Comparison of ENCODE assay signal across 12 cellular contexts in genomic region chr16:31404353-31405064, GRCh38. TPM values are rescaled to one million over a fixed set of nuclear protein-coding genes. Genes with fewer than 3 reads are reported as not detected.
DNase-seq lines count a peak whose midpoint lies in the region; ATAC-seq and TF ChIP-seq lines count a peak whose summit lies in the region.
"Had no signal": no experiment of that assay in that cellular context is flagged by ENCODE, and none has a peak within 500 bp of the region (broad histone marks: within the 10 kb centered on the region; RNA-seq: fewer than 3 reads in every experiment).

No MANE protein-coding gene starts in this region.

- H2AFZ ChIP-seq in PC-3 (ENCODE audit: low read length) (no peak overlapping the region), mesenchymal stem cell (ENCODE audit: low read depth, low read length) (no peak overlapping the region)

- no peak overlapping the region for H3K18ac ChIP-seq in mesenchymal stem cell (ENCODE audit: low read depth in 1 of 2, low read length in 2 of 2)

- POLR2A ChIA-PET in PC-3 (lab: Charles Lee; ENCODE audit: unreplicated experiment): no interaction called here

- TF ChIP-seq CTCF in GM13977 (IDR thresholded peaks at IDR 0.05; ENCODE audit: extremely low read depth, insufficient read depth, missing control alignments) (no peak), PC-3 (conservative IDR thresholded peaks at IDR 0.05; ENCODE audit: low read depth, low read length) (no peak)

- H4K20me1 ChIP-seq in PC-3 (ENCODE audit: low read length): no peaks in the 10 kb centered on the region

- no peak overlapping the region for H2BK12ac ChIP-seq in mesenchymal stem cell (ENCODE audit: low read length in 2 of 2)

- H2AK5ac ChIP-seq in mesenchymal stem cell (ENCODE audit: low read length, severe bottlenecking): no peak overlapping the region

- H3K4me3 ChIP-seq in PC-3 (ENCODE audit: low read length): peak overlapping the region; percentile 62
- peak overlapping the region in 1 of 2 experiments; percentile 82 for H3K4me3 ChIP-seq in mesenchymal stem cell (ENCODE audit: insufficient read depth in 1 of 2, low read depth in 1 of 2, low read length in 2 of 2)
- H3K4me3 ChIP-seq in H7 (ENCODE audit: insufficient read depth, low read depth, low read length): no peak overlapping the region
- H3K4me3 ChIP-seq: skin epidermis had no signal

- BruUV-seq in PC-3 (replicated peaks; lab: Mats Ljungman, UMichigan): no TSS peak

- H3K27ac ChIP-seq in PC-3 (ENCODE audit: low read length) (no peak overlapping the region), mesenchymal stem cell (ENCODE audit: low read length, poor library complexity, severe bottlenecking) (no peak overlapping the region)
- H3K27ac ChIP-seq: skin epidermis had no signal

- no peak overlapping the region for H3K14ac ChIP-seq in mesenchymal stem cell (ENCODE audit: low read length in 2 of 2)

- DNase-seq in GM13977 (ENCODE audit: low spot score) (peak; percentile 60), PC-3 (peak; percentile 45), mesenchymal stem cell (no peak), NCI-H2171 treated with DMSO at 0.1 percent for 48 hours (lab: John Stamatoyannopoulos, UW) (no peak), H7 (no peak)
- DNase-seq: effector memory CD8-positive, alpha-beta T cell; NCI-H146 had no signal

- no peak overlapping the region for H4K91ac ChIP-seq in mesenchymal stem cell (ENCODE audit: low read length)

- H3K79me2 ChIP-seq in PC-3 (ENCODE audit: low read length): peaks cover 7% of the 10 kb centered on the region; the same call in 1 of the 2 replicates

- no peak overlapping the region for H3K4ac ChIP-seq in mesenchymal stem cell (ENCODE audit: low read depth in 1 of 2, low read length in 2 of 2)

- no peaks in the 10 kb centered on the region for H3F3A ChIP-seq in PC-3 (ENCODE audit: low read length, unreplicated experiment)

- no peak overlapping the region for H3K23ac ChIP-seq in mesenchymal stem cell (ENCODE audit: low read length in 2 of 2)

- H2BK5ac ChIP-seq in mesenchymal stem cell (ENCODE audit: low read depth, low read length, poor library complexity, severe bottlenecking): no peak overlapping the region

- no peak overlapping the region for H2BK120ac ChIP-seq in mesenchymal stem cell (ENCODE audit: low read depth, low read length)

- 69% methylated on average over 9 of the region's 9 CpGs for WGBS in mesenchymal stem cell

- H3K4me1 ChIP-seq in PC-3 (ENCODE audit: insufficient read depth, low read length) (no peaks in the 10 kb centered on the region; the same call in 1 of the 2 replicates), mesenchymal stem cell (ENCODE audit: control insufficient read depth, insufficient read depth, low read depth, low read length) (no peaks in the 10 kb centered on the region)

- no peaks in the 10 kb centered on the region for H3K9me2 ChIP-seq in PC-3 (replicated peaks; ENCODE audit: low read length)

- intact Hi-C loops in PC-3 (cut with micrococcal nuclease): no loop called here

- H3K9me3 ChIP-seq in PC-3 (ENCODE audit: low read length) (no peaks in the 10 kb centered on the region), mesenchymal stem cell (ENCODE audit: control insufficient read depth, low read length) (peaks cover 6% of the 10 kb centered on the region)

- no peak overlapping the region for H2BK15ac ChIP-seq in mesenchymal stem cell (ENCODE audit: low read depth, poor library complexity, severe bottlenecking)

- H3K9ac ChIP-seq in PC-3 (ENCODE audit: low read length) (peak overlapping the region; percentile 69), mesenchymal stem cell (ENCODE audit: low read length) (peak overlapping the region; percentile 79)

- in situ Hi-C loops in GM13977 (cut with MboI; ENCODE audit: low pct_unique_long_range_greater_than_20kb, low sequenced_read_pairs, unreplicated experiment): no loop called here

- peak overlapping the region; percentile 63 for H3K4me2 ChIP-seq in PC-3 (ENCODE audit: low read length)
- H3K4me2 ChIP-seq in mesenchymal stem cell (ENCODE audit: low read length, poor library complexity, severe bottlenecking): no peak overlapping the region

- H3K79me1 ChIP-seq in mesenchymal stem cell (replicated peaks; ENCODE audit: low read length, poor library complexity, severe bottlenecking): no peaks in the 10 kb centered on the region

- H3K36me3 ChIP-seq in PC-3 (ENCODE audit: low read depth, low read length) (no peaks in the 10 kb centered on the region), mesenchymal stem cell (ENCODE audit: control insufficient read depth in 1 of 2, insufficient read depth in 2 of 2, low read depth in 1 of 2, low read length in 2 of 2) (no peaks in the 10 kb centered on the region), H7 (replicated peaks; ENCODE audit: control insufficient read depth, insufficient read depth, low read length) (no peaks in the 10 kb centered on the region)

- ATAC-seq in PC-3: no peak
- no peak for ATAC-seq in GM21367 (IDR thresholded peaks at IDR 0.05; ENCODE audit: unreplicated experiment)
- ATAC-seq: effector memory CD8-positive, alpha-beta T cell; left lobe of liver had no signal

- no peaks in the 10 kb centered on the region for H3K27me3 ChIP-seq in PC-3 (ENCODE audit: low read length)
- peaks cover 0 to 10% of the 10 kb centered on the region in 2 experiments for H3K27me3 ChIP-seq in mesenchymal stem cell (ENCODE audit: control insufficient read depth in 1 of 2, insufficient read depth in 1 of 2, low read length in 2 of 2)
- H3K27me3 ChIP-seq in H7 (ENCODE audit: control insufficient read depth, insufficient read depth, low read length): no peaks in the 10 kb centered on the region

- no peak overlapping the region for H4K8ac ChIP-seq in mesenchymal stem cell (ENCODE audit: low read length)

- CTCF ChIA-PET in PC-3 (lab: Charles Lee): no interaction called here

RNA-seq across cellular contexts. Expression of gene ITGAD, which starts 11.4 kb away (rescaled TPM):
- total RNA-seq in PC-3 (2014; rRNA removed): not detected in 2 replicates
- polyA plus RNA-seq in mesenchymal stem cell (2013, experiment 1 of 2): not detected
- not detected for polyA plus RNA-seq in mesenchymal stem cell (2013, experiment 2 of 2)
- total RNA-seq in H7 (2014; rRNA removed; shearing (Covaris generic)): not detected in 2 replicates
- total RNA-seq: temporal lobe had no signal

RNA-seq across cellular contexts. Expression of gene COX6A2, which starts 23.7 kb away (rescaled TPM):
- not detected in 2 replicates for total RNA-seq in PC-3 (2014; rRNA removed)
- not detected for polyA plus RNA-seq in mesenchymal stem cell (2013, experiment 1 of 2)
- not detected for polyA plus RNA-seq in mesenchymal stem cell (2013, experiment 2 of 2)
- not detected in 2 replicates for total RNA-seq in H7 (2014; rRNA removed; shearing (Covaris generic))
- total RNA-seq: activated T-helper 2 cell treated with anti-CD3 and anti-CD28 coated beads, Interferon-gamma antibody, Interleukin-2, Interleukin-4, amounts not matched to agents 10 μg/mL and 5 μg/mL and 100 μg/mL, durations not matched to agents 14 hours and 24 hours and 36 hours; temporal lobe had no signal

RNA-seq across cellular contexts. Expression of gene ZNF843, which starts 38.1 kb away (rescaled TPM):
- 0.52 TPM in 1 of 2 replicates, not detected in the other for total RNA-seq in PC-3 (2014; rRNA removed)
- polyA plus RNA-seq in mesenchymal stem cell (2013, experiment 1 of 2): 0.36 TPM
- polyA plus RNA-seq in mesenchymal stem cell (2013, experiment 2 of 2): 0.34 TPM
- total RNA-seq in H7 (2014; rRNA removed; shearing (Covaris generic)): 0.17 and 0.33 TPM in 2 replicates

RNA-seq across cellular contexts. Expression of gene ITGAX, which starts 49.5 kb away (rescaled TPM):
- not detected in 2 replicates for total RNA-seq in PC-3 (2014; rRNA removed)
- not detected for polyA plus RNA-seq in mesenchymal stem cell (2013, experiment 1 of 2)
- polyA plus RNA-seq in mesenchymal stem cell (2013, experiment 2 of 2): not detected
- 0.26 and 0.80 TPM in 2 replicates for total RNA-seq in H7 (2014; rRNA removed; shearing (Covaris generic))

RNA-seq across cellular contexts. Expression of gene ARMC5, which starts 54.8 kb away (rescaled TPM):
- 5.4 and 5.8 TPM in 2 replicates for total RNA-seq in PC-3 (2014; rRNA removed)
- polyA plus RNA-seq in mesenchymal stem cell (2013, experiment 1 of 2): 5.3 TPM
- 5.0 TPM for polyA plus RNA-seq in mesenchymal stem cell (2013, experiment 2 of 2)
- 8.0 and 11.6 TPM in 2 replicates for total RNA-seq in H7 (2014; rRNA removed; shearing (Covaris generic))

Comparison
In these comparisons a context has a peak if more than half of its experiments do, and no peak if none do; other contexts are left out.
1. DNase-seq: peak in GM13977 (single experiment) and PC-3 (single experiment); none in mesenchymal stem cell (single experiment), NCI-H2171 treated with DMSO at 0.1 percent for 48 hours (single experiment) and H7 (single experiment).